ENCODE assay signal across 1 cellular context in genomic region chr20:15056231-15056630, GRCh38.
TF ChIP-seq lines count a peak whose summit lies in the region.

No MANE protein-coding gene starts in this region.

TF ChIP-seq in HepG2, 621 proteins besides CTCF, POLR2A, EP300 and RAD21 (continued from another document):
- TF ChIP-seq, protein P1, sequence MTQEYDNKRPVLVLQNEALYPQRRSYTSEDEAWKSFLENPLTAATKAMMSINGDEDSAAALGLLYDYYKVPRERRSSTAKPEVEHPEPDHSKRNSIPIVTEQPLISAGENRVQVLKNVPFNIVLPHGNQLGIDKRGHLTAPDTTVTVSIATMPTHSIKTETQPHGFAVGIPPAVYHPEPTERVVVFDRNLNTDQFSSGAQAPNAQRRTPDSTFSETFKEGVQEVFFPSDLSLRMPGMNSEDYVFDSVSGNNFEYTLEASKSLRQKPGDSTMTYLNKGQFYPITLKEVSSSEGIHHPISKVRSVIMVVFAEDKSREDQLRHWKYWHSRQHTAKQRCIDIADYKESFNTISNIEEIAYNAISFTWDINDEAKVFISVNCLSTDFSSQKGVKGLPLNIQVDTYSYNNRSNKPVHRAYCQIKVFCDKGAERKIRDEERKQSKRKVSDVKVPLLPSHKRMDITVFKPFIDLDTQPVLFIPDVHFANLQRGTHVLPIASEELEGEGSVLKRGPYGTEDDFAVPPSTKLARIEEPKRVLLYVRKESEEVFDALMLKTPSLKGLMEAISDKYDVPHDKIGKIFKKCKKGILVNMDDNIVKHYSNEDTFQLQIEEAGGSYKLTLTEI (CRISPR knock-in tag; conservative IDR thresholded peaks at IDR 0.05): no peak
- TF ChIP-seq CSRNP2 (CRISPR knock-in tag; conservative IDR thresholded peaks at IDR 0.05; ENCODE audit: low read depth) (no peak), ZSCAN31 (CRISPR knock-in tag; IDR thresholded peaks at IDR 0.05; ENCODE audit: low read depth) (no peak), BORCS8-MEF2B (CRISPR knock-in tag; IDR thresholded peaks at IDR 0.05) (no peak), CHD4 (IDR thresholded peaks at IDR 0.05; ENCODE audit: borderline replicate concordance, low read length) (no peak), ZNF230 (CRISPR knock-in tag; IDR thresholded peaks at IDR 0.05) (no peak), ZNF12 (CRISPR knock-in tag; IDR thresholded peaks at IDR 0.05) (no peak), ELK4 (CRISPR knock-in tag; IDR thresholded peaks at IDR 0.05; ENCODE audit: borderline replicate concordance) (no peak), ZNF317 (CRISPR knock-in tag; IDR thresholded peaks at IDR 0.05) (no peak), ELF4 (CRISPR knock-in tag; IDR thresholded peaks at IDR 0.05; ENCODE audit: borderline replicate concordance) (no peak), GZF1 (CRISPR knock-in tag; IDR thresholded peaks at IDR 0.05) (no peak), CREB1 (IDR thresholded peaks at IDR 0.05) (no peak), CREB1 (CRISPR knock-in tag; IDR thresholded peaks at IDR 0.05) (no peak), ZNF10 (CRISPR knock-in tag; IDR thresholded peaks at IDR 0.05; ENCODE audit: borderline replicate concordance, low read depth) (no peak)
- TF ChIP-seq, protein P2, sequence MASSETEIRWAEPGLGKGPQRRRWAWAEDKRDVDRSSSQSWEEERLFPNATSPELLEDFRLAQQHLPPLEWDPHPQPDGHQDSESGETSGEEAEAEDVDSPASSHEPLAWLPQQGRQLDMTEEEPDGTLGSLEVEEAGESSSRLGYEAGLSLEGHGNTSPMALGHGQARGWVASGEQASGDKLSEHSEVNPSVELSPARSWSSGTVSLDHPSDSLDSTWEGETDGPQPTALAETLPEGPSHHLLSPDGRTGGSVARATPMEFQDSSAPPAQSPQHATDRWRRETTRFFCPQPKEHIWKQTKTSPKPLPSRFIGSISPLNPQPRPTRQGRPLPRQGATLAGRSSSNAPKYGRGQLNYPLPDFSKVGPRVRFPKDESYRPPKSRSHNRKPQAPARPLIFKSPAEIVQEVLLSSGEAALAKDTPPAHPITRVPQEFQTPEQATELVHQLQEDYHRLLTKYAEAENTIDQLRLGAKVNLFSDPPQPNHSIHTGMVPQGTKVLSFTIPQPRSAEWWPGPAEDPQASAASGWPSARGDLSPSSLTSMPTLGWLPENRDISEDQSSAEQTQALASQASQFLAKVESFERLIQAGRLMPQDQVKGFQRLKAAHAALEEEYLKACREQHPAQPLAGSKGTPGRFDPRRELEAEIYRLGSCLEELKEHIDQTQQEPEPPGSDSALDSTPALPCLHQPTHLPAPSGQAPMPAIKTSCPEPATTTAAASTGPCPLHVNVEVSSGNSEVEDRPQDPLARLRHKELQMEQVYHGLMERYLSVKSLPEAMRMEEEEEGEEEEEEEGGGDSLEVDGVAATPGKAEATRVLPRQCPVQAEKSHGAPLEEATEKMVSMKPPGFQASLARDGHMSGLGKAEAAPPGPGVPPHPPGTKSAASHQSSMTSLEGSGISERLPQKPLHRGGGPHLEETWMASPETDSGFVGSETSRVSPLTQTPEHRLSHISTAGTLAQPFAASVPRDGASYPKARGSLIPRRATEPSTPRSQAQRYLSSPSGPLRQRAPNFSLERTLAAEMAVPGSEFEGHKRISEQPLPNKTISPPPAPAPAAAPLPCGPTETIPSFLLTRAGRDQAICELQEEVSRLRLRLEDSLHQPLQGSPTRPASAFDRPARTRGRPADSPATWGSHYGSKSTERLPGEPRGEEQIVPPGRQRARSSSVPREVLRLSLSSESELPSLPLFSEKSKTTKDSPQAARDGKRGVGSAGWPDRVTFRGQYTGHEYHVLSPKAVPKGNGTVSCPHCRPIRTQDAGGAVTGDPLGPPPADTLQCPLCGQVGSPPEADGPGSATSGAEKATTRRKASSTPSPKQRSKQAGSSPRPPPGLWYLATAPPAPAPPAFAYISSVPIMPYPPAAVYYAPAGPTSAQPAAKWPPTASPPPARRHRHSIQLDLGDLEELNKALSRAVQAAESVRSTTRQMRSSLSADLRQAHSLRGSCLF (CRISPR knock-in tag; IDR thresholded peaks at IDR 0.05; ENCODE audit: borderline replicate concordance): no peak
